1 cellular context compared by ENCODE assay signal in the genomic region with DNA sequence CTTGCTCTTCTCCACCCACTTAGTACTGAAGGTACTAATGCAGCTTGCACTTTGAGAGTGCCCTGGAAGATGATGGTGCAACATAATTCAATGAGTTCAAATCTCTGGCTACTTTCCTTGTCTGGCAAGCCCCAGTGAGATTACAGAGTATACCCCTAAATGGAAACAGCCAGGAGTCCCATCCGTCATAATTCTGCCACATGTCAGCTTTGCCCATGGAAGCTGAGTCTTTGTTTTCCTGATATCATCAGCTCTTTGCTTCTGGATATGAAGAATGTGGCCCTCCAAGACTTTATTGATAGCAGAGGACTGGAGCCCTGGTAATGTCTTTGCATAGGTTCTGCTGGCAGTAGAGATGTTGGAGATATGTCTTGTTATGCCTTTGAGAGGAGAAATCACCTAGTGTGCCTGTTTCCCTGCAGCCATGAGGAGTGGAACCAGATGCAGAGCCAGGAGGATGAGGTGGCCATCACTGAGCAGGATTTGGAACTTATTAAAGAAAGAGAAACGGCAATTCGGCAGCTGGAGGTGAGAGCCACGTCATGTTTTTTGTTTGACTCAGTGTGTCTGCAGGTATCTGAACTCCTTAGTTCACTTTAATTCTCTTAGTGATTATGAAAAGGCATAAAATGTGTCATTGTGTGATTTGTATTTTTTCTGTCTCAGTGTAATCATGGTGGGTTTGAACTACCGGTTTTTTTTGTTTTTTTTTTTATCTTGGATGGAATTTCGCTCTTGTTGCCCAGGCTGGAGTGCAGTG.
TF ChIP-seq lines count a peak whose summit lies in the region.

No MANE protein-coding gene starts in this region.

TF ChIP-seq in WTC11, 78 proteins besides CTCF, POLR2A, EP300 and RAD21:
- no peak for TF ChIP-seq CREB1 (CRISPR knock-in tag; IDR thresholded peaks at IDR 0.05)
- TF ChIP-seq NFATC4 (CRISPR knock-in tag; IDR thresholded peaks at IDR 0.05) = no peak
- TF ChIP-seq, protein P1, sequence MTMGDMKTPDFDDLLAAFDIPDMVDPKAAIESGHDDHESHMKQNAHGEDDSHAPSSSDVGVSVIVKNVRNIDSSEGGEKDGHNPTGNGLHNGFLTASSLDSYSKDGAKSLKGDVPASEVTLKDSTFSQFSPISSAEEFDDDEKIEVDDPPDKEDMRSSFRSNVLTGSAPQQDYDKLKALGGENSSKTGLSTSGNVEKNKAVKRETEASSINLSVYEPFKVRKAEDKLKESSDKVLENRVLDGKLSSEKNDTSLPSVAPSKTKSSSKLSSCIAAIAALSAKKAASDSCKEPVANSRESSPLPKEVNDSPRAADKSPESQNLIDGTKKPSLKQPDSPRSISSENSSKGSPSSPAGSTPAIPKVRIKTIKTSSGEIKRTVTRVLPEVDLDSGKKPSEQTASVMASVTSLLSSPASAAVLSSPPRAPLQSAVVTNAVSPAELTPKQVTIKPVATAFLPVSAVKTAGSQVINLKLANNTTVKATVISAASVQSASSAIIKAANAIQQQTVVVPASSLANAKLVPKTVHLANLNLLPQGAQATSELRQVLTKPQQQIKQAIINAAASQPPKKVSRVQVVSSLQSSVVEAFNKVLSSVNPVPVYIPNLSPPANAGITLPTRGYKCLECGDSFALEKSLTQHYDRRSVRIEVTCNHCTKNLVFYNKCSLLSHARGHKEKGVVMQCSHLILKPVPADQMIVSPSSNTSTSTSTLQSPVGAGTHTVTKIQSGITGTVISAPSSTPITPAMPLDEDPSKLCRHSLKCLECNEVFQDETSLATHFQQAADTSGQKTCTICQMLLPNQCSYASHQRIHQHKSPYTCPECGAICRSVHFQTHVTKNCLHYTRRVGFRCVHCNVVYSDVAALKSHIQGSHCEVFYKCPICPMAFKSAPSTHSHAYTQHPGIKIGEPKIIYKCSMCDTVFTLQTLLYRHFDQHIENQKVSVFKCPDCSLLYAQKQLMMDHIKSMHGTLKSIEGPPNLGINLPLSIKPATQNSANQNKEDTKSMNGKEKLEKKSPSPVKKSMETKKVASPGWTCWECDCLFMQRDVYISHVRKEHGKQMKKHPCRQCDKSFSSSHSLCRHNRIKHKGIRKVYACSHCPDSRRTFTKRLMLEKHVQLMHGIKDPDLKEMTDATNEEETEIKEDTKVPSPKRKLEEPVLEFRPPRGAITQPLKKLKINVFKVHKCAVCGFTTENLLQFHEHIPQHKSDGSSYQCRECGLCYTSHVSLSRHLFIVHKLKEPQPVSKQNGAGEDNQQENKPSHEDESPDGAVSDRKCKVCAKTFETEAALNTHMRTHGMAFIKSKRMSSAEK (CRISPR knock-in tag; IDR thresholded peaks at IDR 0.05; ENCODE audit: borderline replicate concordance) = no peak
